ENCODE assay signal across 26 cellular contexts in genomic region chr11:11387906-11388305, GRCh38.
"Had no signal": no experiment of that assay in that cellular context is flagged by ENCODE, and none has a peak within 500 bp of the region (broad histone marks: within the 10 kb centered on the region; RNA-seq: fewer than 3 reads in every experiment).

No MANE protein-coding gene starts in this region.

- H3K4me1 ChIP-seq: parathyroid adenoma had no signal

- H3K9me3 ChIP-seq: left lung, lower lobe of right lung, neutrophil, right atrium auricular region, right lobe of liver, spleen, suprapubic skin, thoracic aorta, tibial artery, upper lobe of right lung had no signal

- H3K36me3 ChIP-seq: left lung, lower lobe of right lung, neural progenitor cell, neutrophil, right atrium auricular region, right lobe of liver, spleen, suprapubic skin, thoracic aorta, tibial artery, upper lobe of right lung had no signal

- ATAC-seq: left colon; left lung; lower lobe of right lung; natural killer cell; right lobe of liver; stimulated activated effector memory CD8-positive, alpha-beta T cell treated with anti-CD3 and anti-CD28 coated beads, Interleukin-12 subunit alpha, Interleukin-12 subunit beta, amount 100 ng/mL, for 72 hours; upper lobe of right lung had no signal

- H3K4me3 ChIP-seq: left lung, lower lobe of right lung, neural progenitor cell, right atrium auricular region, right lobe of liver, skin epidermis, spleen, suprapubic skin, thoracic aorta, tibial artery, upper lobe of right lung had no signal

- DNase-seq: hippocampal formation; kidney; left colon; left lung; lower lobe of right lung; mammary epithelial cell; mesenchymal stem cell; naive B cell; natural killer cell; nephron progenitor cell; occipital lobe; right lobe of liver; spleen; stimulated activated CD4-positive, alpha-beta T cell treated with anti-CD3 and anti-CD28 coated beads, Interleukin-4, amount 100 ng/mL, for 24 hours; stimulated activated naive CD4-positive, alpha-beta T cell; tibial artery; trophoblast cell; upper lobe of right lung had no signal

- H3K27ac ChIP-seq: left lung, lower lobe of right lung, neural progenitor cell, neutrophil, parathyroid adenoma, right atrium auricular region, right lobe of liver, skin epidermis, spleen, suprapubic skin, thoracic aorta, tibial artery, upper lobe of right lung had no signal

- H3K27me3 ChIP-seq: left lung, neural progenitor cell, right atrium auricular region, right lobe of liver, spleen, suprapubic skin, tibial artery, upper lobe of right lung had no signal
